In the genomic region with DNA sequence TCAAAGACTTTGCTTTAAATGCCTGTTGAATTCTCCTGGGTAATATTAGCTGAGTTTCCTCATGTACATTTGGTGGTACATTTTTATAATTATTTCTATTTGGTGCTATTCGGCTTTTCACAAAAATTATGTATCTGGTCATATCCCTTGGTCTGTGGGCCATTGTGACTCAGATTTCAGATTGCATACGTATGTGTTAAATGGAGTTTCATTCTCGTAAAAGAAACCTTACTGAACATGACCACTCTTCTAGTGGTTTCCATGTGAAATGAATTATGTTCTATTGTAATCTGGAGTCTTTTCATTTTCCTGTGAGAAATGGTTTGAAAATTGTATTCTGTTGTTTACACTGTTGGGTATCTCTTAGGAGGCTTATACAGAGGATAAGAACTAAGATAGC, we compare ENCODE assay signal across 28 cellular contexts.
"Had no signal": no experiment of that assay in that cellular context is flagged by ENCODE, and none has a peak within 500 bp of the region (broad histone marks: within the 10 kb centered on the region; RNA-seq: fewer than 3 reads in every experiment).

No MANE protein-coding gene starts in this region.

- H3K4me3 ChIP-seq: colonic mucosa, esophagus muscularis mucosa, heart right ventricle, lower lobe of right lung, ovary, right lobe of liver, smooth muscle cell, suprapubic skin, transverse colon, upper lobe of right lung, uterus had no signal

- FAIRE-seq: endothelial cell of umbilical vein, islet of Langerhans had no signal

- H3K4me2 ChIP-seq: smooth muscle cell had no signal

- H3K4me1 ChIP-seq: colonic mucosa, esophagus muscularis mucosa, heart right ventricle, lower lobe of right lung, right lobe of liver, suprapubic skin, transverse colon, upper lobe of right lung, uterus had no signal

- DNase-seq: colonic mucosa; effector memory CD4-positive, alpha-beta T cell; foreskin melanocyte; glutamatergic neuron; heart right ventricle; hippocampal formation; left colon; left ventricle myocardium superior; lower lobe of right lung; natural killer cell; occipital lobe; ovary; posterior cingulate gyrus; right lobe of liver; stimulated activated CD4-positive, alpha-beta T cell treated with anti-CD3 and anti-CD28 coated beads, Interleukin-12 subunit alpha, Interleukin-12 subunit beta, amount 100 ng/mL, for 4 hours; stimulated activated CD4-positive, alpha-beta T cell treated with anti-CD3 and anti-CD28 coated beads, Interleukin-1b, Interleukin-23, amount 100 ng/mL, for 48 hours; stimulated activated CD4-positive, alpha-beta T cell treated with anti-CD3 and anti-CD28 coated beads, Interleukin-4, amount 100 ng/mL, for 1 hour; stimulated activated CD8-positive, alpha-beta memory T cell treated with anti-CD3 and anti-CD28 coated beads, Interleukin-4, amount 100 ng/mL, for 48 hours; stimulated activated naive CD4-positive, alpha-beta T cell; stimulated activated naive CD8-positive, alpha-beta T cell treated with anti-CD3 and anti-CD28 coated beads, Interleukin-15, amount 100 ng/mL, for 72 hours; transverse colon; upper lobe of right lung; uterus had no signal

- H3K36me3 ChIP-seq: colonic mucosa, esophagus muscularis mucosa, heart right ventricle, lower lobe of right lung, ovary, right lobe of liver, suprapubic skin, transverse colon, upper lobe of right lung, uterus had no signal

- H3K27me3 ChIP-seq: colonic mucosa, esophagus muscularis mucosa, heart right ventricle, ovary, right lobe of liver, suprapubic skin, transverse colon, upper lobe of right lung, uterus had no signal

- ATAC-seq: heart right ventricle; left colon; left ventricle myocardium superior; lower lobe of right lung; natural killer cell; right lobe of liver; stimulated activated naive CD8-positive, alpha-beta T cell treated with anti-CD3 and anti-CD28 coated beads, Interleukin-15, amount 100 ng/mL, for 72 hours; upper lobe of right lung had no signal

- H3K27ac ChIP-seq: colonic mucosa, esophagus muscularis mucosa, heart right ventricle, lower lobe of right lung, ovary, right lobe of liver, suprapubic skin, transverse colon, upper lobe of right lung, uterus had no signal

- H3K9me3 ChIP-seq: colonic mucosa, esophagus muscularis mucosa, heart right ventricle, lower lobe of right lung, ovary, right lobe of liver, suprapubic skin, transverse colon, upper lobe of right lung, uterus had no signal
